Comparison of ENCODE assay signal across 1 cellular context in genomic region chr1:174021611-174022079, GRCh38.
TF ChIP-seq lines count a peak whose summit lies in the region.

No MANE protein-coding gene starts in this region.

TF ChIP-seq in K562, 482 proteins besides CTCF, POLR2A, EP300 and RAD21 (continued from another document and continues in another):
- TF ChIP-seq ATF3 (IDR thresholded peaks at IDR 0.05): no peak
- no peak; the same call in 1 of the 2 replicates for TF ChIP-seq ATF3 (CRISPR knock-in tag; conservative IDR thresholded peaks at IDR 0.05)
- no peak for TF ChIP-seq ZNF253 (CRISPR knock-in tag; conservative IDR thresholded peaks at IDR 0.05)
- TF ChIP-seq HLTF (IDR thresholded peaks at IDR 0.05): 0 out of 2 replicates have a peak, but pooled peaks have one; percentile 15
- peak; percentile 72; the same call in 1 of the 2 replicates for TF ChIP-seq TFAP4 (CRISPR knock-in tag; IDR thresholded peaks at IDR 0.05; ENCODE audit: borderline replicate concordance)
- no peak for TF ChIP-seq U2AF2 (optimal IDR thresholded peaks at IDR 0.05; ENCODE audit: low read depth, low read length)
- no peak for TF ChIP-seq ELK3 (CRISPR knock-in tag; IDR thresholded peaks at IDR 0.05)
- no peak for TF ChIP-seq EZH2 (IDR thresholded peaks at IDR 0.05; ENCODE audit: borderline replicate concordance, low read depth, low read length)
- peak; percentile 39; the same call in 1 of the 2 replicates for TF ChIP-seq HDAC8 (tag; IDR thresholded peaks at IDR 0.05)
- TF ChIP-seq CUX1 (CRISPR knock-in tag; IDR thresholded peaks at IDR 0.05): no peak
- no peak for TF ChIP-seq ZNF224 (CRISPR knock-in tag; IDR thresholded peaks at IDR 0.05)
- no peak for TF ChIP-seq JUN (IDR thresholded peaks at IDR 0.05; ENCODE audit: borderline replicate concordance, low read depth, low read length)
- TF ChIP-seq JUN (CRISPR knock-in tag; IDR thresholded peaks at IDR 0.05; ENCODE audit: borderline replicate concordance): no peak
- TF ChIP-seq NFATC3 (IDR thresholded peaks at IDR 0.05): no peak
- TF ChIP-seq ARID3B (CRISPR knock-in tag; IDR thresholded peaks at IDR 0.05; ENCODE audit: borderline replicate concordance): no peak
- TF ChIP-seq ZNF41 (CRISPR knock-in tag; conservative IDR thresholded peaks at IDR 0.05): no peak
- TF ChIP-seq RCOR1 (IDR thresholded peaks at IDR 0.05; ENCODE audit: borderline replicate concordance in 1 of 2, low read depth in 2 of 2, low read length in 2 of 2): no peak
- no peak for TF ChIP-seq DNMT1 (IDR thresholded peaks at IDR 0.05)
- no peak for TF ChIP-seq ZNF512 (tag; IDR thresholded peaks at IDR 0.05)
- no peak for TF ChIP-seq HBP1 (CRISPR knock-in tag; IDR thresholded peaks at IDR 0.05)
- no peak for TF ChIP-seq CBFB (CRISPR knock-in tag; IDR thresholded peaks at IDR 0.05)
- no peak for TF ChIP-seq USF2 (CRISPR knock-in tag; IDR thresholded peaks at IDR 0.05)
- TF ChIP-seq ZNF778 (CRISPR knock-in tag; IDR thresholded peaks at IDR 0.05): no peak
- TF ChIP-seq BRCA1 (IDR thresholded peaks at IDR 0.05): no peak
- no peak for TF ChIP-seq BRCA1 (CRISPR knock-in tag; IDR thresholded peaks at IDR 0.05)
- TF ChIP-seq ZZZ3 (IDR thresholded peaks at IDR 0.05): 0 out of 2 replicates have a peak, but pooled peaks have one; percentile 51
- no peak for TF ChIP-seq ZNF197 (CRISPR knock-in tag; IDR thresholded peaks at IDR 0.05; ENCODE audit: low read depth)
- no peak for TF ChIP-seq ELK1 (CRISPR knock-in tag; IDR thresholded peaks at IDR 0.05)
- TF ChIP-seq PRMT5 (CRISPR knock-in tag; IDR thresholded peaks at IDR 0.05): no peak
- no peak; the same call in 1 of the 2 replicates for TF ChIP-seq HDGF (IDR thresholded peaks at IDR 0.05)
- TF ChIP-seq ZNF764 (CRISPR knock-in tag; IDR thresholded peaks at IDR 0.05; ENCODE audit: low read depth): no peak
- no peak for TF ChIP-seq XRCC3 (IDR thresholded peaks at IDR 0.05)
- no peak for TF ChIP-seq THAP7 (CRISPR knock-in tag; IDR thresholded peaks at IDR 0.05)
- TF ChIP-seq MAZ (CRISPR knock-in tag; conservative IDR thresholded peaks at IDR 0.05 in 1 of 2, IDR thresholded peaks at IDR 0.05 in 1 of 2): peak in 1 of 2 experiments; percentile 33; a peak in 2 of 4 replicates
- peak in 1 of 2 experiments; percentile 82; a peak in 3 of 4 replicates for TF ChIP-seq FOXA3 (CRISPR knock-in tag; conservative IDR thresholded peaks at IDR 0.05 in 1 of 2, IDR thresholded peaks at IDR 0.05 in 1 of 2)
- TF ChIP-seq SNRNP70 (optimal IDR thresholded peaks at IDR 0.05; ENCODE audit: low read depth, low read length): no peak
- TF ChIP-seq CEBPG (CRISPR knock-in tag; IDR thresholded peaks at IDR 0.05): no peak
- no peak for TF ChIP-seq CEBPG (tag; conservative IDR thresholded peaks at IDR 0.05 in 1 of 2, IDR thresholded peaks at IDR 0.05 in 1 of 2)
- TF ChIP-seq GTF2F1 (IDR thresholded peaks at IDR 0.05; ENCODE audit: low read depth, low read length): no peak
- no peak for TF ChIP-seq FUS (optimal IDR thresholded peaks at IDR 0.05; ENCODE audit: low read depth, low read length)
- peak; percentile 59 for TF ChIP-seq NKRF (IDR thresholded peaks at IDR 0.05; ENCODE audit: borderline replicate concordance)
- no peak for TF ChIP-seq ZNF830 (CRISPR knock-in tag; IDR thresholded peaks at IDR 0.05)
- no peak for TF ChIP-seq POLR2G (IDR thresholded peaks at IDR 0.05; ENCODE audit: low read depth, low read length)
- TF ChIP-seq SNAPC5 (CRISPR knock-in tag; IDR thresholded peaks at IDR 0.05): no peak
- TF ChIP-seq ETV1 (tag; conservative IDR thresholded peaks at IDR 0.05; ENCODE audit: low read depth): no peak
- TF ChIP-seq KLF10 (CRISPR knock-in tag; IDR thresholded peaks at IDR 0.05): no peak
- no peak; a peak in 1 of 4 replicates for TF ChIP-seq HDAC1 (IDR thresholded peaks at IDR 0.05)
- TF ChIP-seq MAX (CRISPR knock-in tag; IDR thresholded peaks at IDR 0.05): peak; percentile 46; the same call in 1 of the 2 replicates
- no peak; the same call in 1 of the 2 replicates for TF ChIP-seq NFRKB (IDR thresholded peaks at IDR 0.05; ENCODE audit: low read depth)
